ENCODE assay signal across 28 cellular contexts in the genomic region with DNA sequence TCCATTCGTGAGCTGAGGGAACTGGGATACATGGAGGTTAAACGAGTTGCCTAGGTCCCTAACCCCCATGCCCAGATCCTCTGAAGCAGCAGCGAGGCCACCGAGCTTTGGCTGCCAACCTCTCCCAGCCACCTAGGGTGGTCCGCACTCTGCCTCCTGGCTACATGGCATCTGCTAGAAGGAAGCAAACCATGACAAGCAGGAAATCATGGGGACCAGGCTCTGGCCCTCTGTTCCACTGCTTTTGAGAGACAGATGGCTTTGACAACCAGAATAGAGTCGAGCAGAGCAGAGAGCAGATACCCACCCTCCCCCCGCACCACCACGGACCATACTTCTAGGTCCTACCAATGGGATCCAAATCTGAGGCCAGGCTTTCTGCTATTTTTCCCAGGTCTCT. TPM values are rescaled to one million over a fixed set of nuclear protein-coding genes. Genes with fewer than 3 reads are reported as not detected.
DNase-seq lines count a peak whose midpoint lies in the region; ATAC-seq and TF ChIP-seq lines count a peak whose summit lies in the region.
"Had no signal": no experiment of that assay in that cellular context is flagged by ENCODE, and none has a peak within 500 bp of the region (broad histone marks: within the 10 kb centered on the region; RNA-seq: fewer than 3 reads in every experiment).

No MANE protein-coding gene starts in this region.

- no peaks in the 10 kb centered on the region for H3K9me3 Mint-ChIP-seq in activated T-cell treated with anti-CD3 and anti-CD28 coated beads, Interleukin-2, amount 50 U/mL, for 24 hours
- H3K9me3 Mint-ChIP-seq in activated B cell treated with CpG ODN at 0.5 μM for 24 hours (no peaks in the 10 kb centered on the region), nephron progenitor cell (peaks cover 60% of the 10 kb centered on the region)
- H3K9me3 Mint-ChIP-seq: CD4-positive, alpha-beta T cell had no signal

- H3K4me1 Mint-ChIP-seq in activated T-cell treated with anti-CD3 and anti-CD28 coated beads, Interleukin-2, amount 50 U/mL, for 24 hours (ENCODE audit: low read depth) = peaks cover 32% of the 10 kb centered on the region
- H3K4me1 Mint-ChIP-seq in activated B cell treated with CpG ODN at 0.5 μM for 24 hours (peaks cover 44% of the 10 kb centered on the region), nephron progenitor cell (peaks cover 6% of the 10 kb centered on the region)

- no peak overlapping the region for H3K27ac ChIP-seq in esophagus muscularis mucosa (replicated peaks in 1 of 4)
- H3K27ac ChIP-seq: A549, SJSA1 had no signal

- H3K4me3 ChIP-seq in esophagus muscularis mucosa (no peak overlapping the region), foreskin fibroblast (ENCODE audit: low read depth in 1 of 2, low read length in 2 of 2) (no peak overlapping the region)
- H3K4me3 ChIP-seq: A549, GM12878, SJSA1 had no signal

- no peak for TF ChIP-seq EP300 in esophagus muscularis mucosa (IDR thresholded peaks at IDR 0.05)

- H3K27me3 ChIP-seq in esophagus muscularis mucosa = no peaks in the 10 kb centered on the region
- H3K27me3 ChIP-seq: SJSA1 had no signal

- TF ChIP-seq POLR2A in esophagus muscularis mucosa (IDR thresholded peaks at IDR 0.05; ENCODE audit: low read depth) = no peak

- TF ChIP-seq CTCF in activated B cell treated with CpG ODN at 0.5 μM for 24 hours (IDR thresholded peaks at IDR 0.05) = no peak
- no peak for TF ChIP-seq CTCF in nephron progenitor cell (IDR thresholded peaks at IDR 0.05)
- TF ChIP-seq CTCF in esophagus muscularis mucosa (IDR thresholded peaks at IDR 0.05) = no peak
- no peak for TF ChIP-seq CTCF in foreskin fibroblast (IDR thresholded peaks at IDR 0.05; ENCODE audit: low read depth, low read length)

- 68% methylated on average over 4 of the region's 8 CpGs for WGBS in esophagus muscularis mucosa

- intact Hi-C loops in activated B cell treated with CpG ODN at 0.5 μM for 24 hours (cut with micrococcal nuclease) = no loop called here
- intact Hi-C loops in esophagus muscularis mucosa (cut with DNase I) = no loop called here
- intact Hi-C loops in left cardiac atrium (cut with DNase I) = no loop called here

- no peaks in the 10 kb centered on the region for H3K9me3 ChIP-seq in esophagus muscularis mucosa
- H3K9me3 ChIP-seq: A549, Caco-2, SJSA1 had no signal

- H3K36me3 ChIP-seq in esophagus muscularis mucosa = peaks cover 0 to 18% (median 7%) of the 10 kb centered on the region in 4 donors
- H3K36me3 ChIP-seq: SJSA1 had no signal

- POLR2A ChIA-PET in activated B cell treated with CpG ODN at 0.5 μM for 24 hours (lab: Charles Lee) = interaction anchor here (0.7 kb wide), 1 partner anchor 148 kb away, joined by 4 read pairs; a partner anchor contains a TSS

- H3K27ac Mint-ChIP-seq in activated T-cell treated with anti-CD3 and anti-CD28 coated beads, Interleukin-2, amount 50 U/mL, for 24 hours = peak overlapping the region; percentile 70
- peak overlapping the region; percentile 50 for H3K27ac Mint-ChIP-seq in activated B cell treated with CpG ODN at 0.5 μM for 24 hours
- H3K27ac Mint-ChIP-seq in nephron progenitor cell = peak overlapping the region; percentile 79
- H3K27ac Mint-ChIP-seq: CD4-positive, alpha-beta T cell had no signal

- H3K4me3 Mint-ChIP-seq in activated T-cell treated with anti-CD3 and anti-CD28 coated beads, Interleukin-2, amount 50 U/mL, for 24 hours = no peak overlapping the region
- H3K4me3 Mint-ChIP-seq in activated B cell treated with CpG ODN at 0.5 μM for 24 hours (no peak overlapping the region), nephron progenitor cell (no peak overlapping the region)
- H3K4me3 Mint-ChIP-seq: B cell; CD4-positive, alpha-beta T cell had no signal

- ATAC-seq in activated B cell treated with CpG ODN at 0.5 μM for 24 hours (ENCODE audit: low read depth) (no peak), left cardiac atrium (no peak)
- ATAC-seq: A549, GM12878, Right ventricle myocardium inferior had no signal

- H3K4me1 ChIP-seq in esophagus muscularis mucosa = no peaks in the 10 kb centered on the region
- H3K4me1 ChIP-seq: A549, Caco-2, SJSA1 had no signal

- H3K27me3 Mint-ChIP-seq in activated T-cell treated with anti-CD3 and anti-CD28 coated beads, Interleukin-2, amount 50 U/mL, for 24 hours = no peaks in the 10 kb centered on the region
- no peaks in the 10 kb centered on the region for H3K27me3 Mint-ChIP-seq in activated B cell treated with CpG ODN at 0.5 μM for 24 hours
- H3K27me3 Mint-ChIP-seq in nephron progenitor cell (ENCODE audit: low read depth, poor library complexity) = no peaks in the 10 kb centered on the region
- H3K27me3 Mint-ChIP-seq: B cell; CD4-positive, alpha-beta T cell had no signal

- CTCF ChIA-PET in activated B cell treated with CpG ODN at 0.5 μM for 24 hours (lab: Charles Lee) = no interaction called here

- H3K36me3 Mint-ChIP-seq in activated T-cell treated with anti-CD3 and anti-CD28 coated beads, Interleukin-2, amount 50 U/mL, for 24 hours (ENCODE audit: low read depth) = peaks cover 88% of the 10 kb centered on the region
- H3K36me3 Mint-ChIP-seq in activated B cell treated with CpG ODN at 0.5 μM for 24 hours (ENCODE audit: low read depth) (peaks cover 73% of the 10 kb centered on the region), nephron progenitor cell (ENCODE audit: low read depth) (peaks cover 47% of the 10 kb centered on the region)

- DNase-seq in activated T-cell treated with anti-CD3 and anti-CD28 coated beads, Interleukin-2, amount 50 U/mL, for 24 hours = no peak
- no peak for DNase-seq in activated T-cell treated with anti-CD3 and anti-CD28 coated beads, Interleukin-2, amount 50 U/mL, for 1 hour
- DNase-seq in activated B cell treated with CpG ODN at 0.5 μM for 24 hours (no peak), nephron progenitor cell (no peak), esophagus muscularis mucosa (ENCODE audit: extremely low spot score) (no peak), left cardiac atrium (no peak), foreskin fibroblast (no peak)
- DNase-seq: Caco-2; CD4-positive, alpha-beta T cell; DMS 273 treated with DMSO at 0.1 percent for 48 hours; DMS79 treated with DMSO at 0.1 percent for 48 hours; GOT3; HCEC 1CT; KBM-7; MM.1S; NCI-H1048; NCI-H1436; NCI-H187 treated with DMSO at 0.1 percent for 48 hours; NCI-H2107; NCI-H2227 treated with DMSO at 0.1 percent for 48 hours; NCI-H510A; NCI-H774; OCI-M1 had no signal

RNA-seq across cellular contexts. Expression of a gene that starts 37.5 kb away (rescaled TPM):
- total RNA-seq in activated B cell treated with CpG ODN at 0.5 μM for 24 hours = 21.5 and 22.6 TPM in 2 replicates
- total RNA-seq in esophagus muscularis mucosa = 1 to 10 TPM; 3.3 to 6.7 (median 5.3) TPM
- 1 to 10 TPM; 4.0 to 6.1 TPM for total RNA-seq in left cardiac atrium

RNA-seq across cellular contexts. Expression of a gene that starts 49.3 kb away (rescaled TPM):
- total RNA-seq in activated B cell treated with CpG ODN at 0.5 μM for 24 hours = 330 and 338 TPM in 2 replicates
- total RNA-seq in esophagus muscularis mucosa = 10 to 100 TPM; 51.5 to 67.2 (median 60.5) TPM
- total RNA-seq in left cardiac atrium = 10 to 100 TPM; 10.6 to 19.6 TPM
